Comparison of ENCODE assay signal across 8 cellular contexts in genomic region chr13:66660013-66660804, GRCh38.
A peak's percentile ranks its signal among the peaks of the same experiment; 100 is the strongest.
DNase-seq lines count a peak whose midpoint lies in the region; ATAC-seq and TF ChIP-seq lines count a peak whose summit lies in the region.

No MANE protein-coding gene starts in this region.

- H3K9me2 ChIP-seq in hepatocyte (replicated peaks; ENCODE audit: insufficient read depth), result no peaks in the 10 kb centered on the region

- no peak overlapping the region for H3K4me3 ChIP-seq in hepatocyte
- no peak overlapping the region for H3K4me3 ChIP-seq in mucosa of descending colon

- peak; percentile 72 for ATAC-seq in GM18499 (IDR thresholded peaks at IDR 0.05; ENCODE audit: insufficient read depth, unreplicated experiment)
- ATAC-seq in GM21825 (IDR thresholded peaks at IDR 0.05; ENCODE audit: unreplicated experiment), result peak; percentile 81
- no peak for ATAC-seq in mucosa of descending colon

- H3K4me1 ChIP-seq in hepatocyte (ENCODE audit: insufficient read depth) (no peaks in the 10 kb centered on the region), mucosa of descending colon (ENCODE audit: low read depth) (no peaks in the 10 kb centered on the region)

- peak; percentile 80 for DNase-seq in NCI-H226
- DNase-seq in hepatocyte (ENCODE audit: low spot score), result peak; percentile 4
- no peak for DNase-seq in SKM-1 treated with dmso at 0.1 percent for 144 hours (lab: John Stamatoyannopoulos, UW; ENCODE audit: unreplicated experiment)
- no peak for DNase-seq in mucosa of descending colon
- no peak for DNase-seq in NK-92 (lab: John Stamatoyannopoulos, UW; ENCODE audit: unreplicated experiment)
- DNase-seq in pons (ENCODE audit: low spot score), result no peak

- H3K36me3 ChIP-seq in hepatocyte (replicated peaks; ENCODE audit: insufficient read depth, low read depth) (no peaks in the 10 kb centered on the region), mucosa of descending colon (ENCODE audit: low read depth) (no peaks in the 10 kb centered on the region)

- H2AFZ ChIP-seq in hepatocyte, result no peak overlapping the region

- no peak overlapping the region for H3K4me2 ChIP-seq in hepatocyte

- intact Hi-C loops in mucosa of descending colon (cut with DNase I, micrococcal nuclease), result no loop called here

- H3K27ac ChIP-seq in hepatocyte, result no peak overlapping the region

- H4K20me1 ChIP-seq in hepatocyte (ENCODE audit: insufficient read depth, poor library complexity, severe bottlenecking), result no peaks in the 10 kb centered on the region

- H3K27me3 ChIP-seq in hepatocyte, result no peaks in the 10 kb centered on the region

- H3K79me2 ChIP-seq in hepatocyte, result no peaks in the 10 kb centered on the region

- TF ChIP-seq CTCF in hepatocyte (IDR thresholded peaks at IDR 0.05; ENCODE audit: poor library complexity) (no peak), mucosa of descending colon (IDR thresholded peaks at IDR 0.05) (no peak)

- H3K9me3 ChIP-seq in hepatocyte (ENCODE audit: low read depth) (no peaks in the 10 kb centered on the region), mucosa of descending colon (no peaks in the 10 kb centered on the region)

- 69% methylated on average over 4 of the region's 4 CpGs for WGBS in hepatocyte (ENCODE audit: low lambda C conversion rate, missing lambda C conversion rate)

Comparison
In these comparisons a context has a peak if more than half of its experiments do, and no peak if none do; other contexts are left out.
1. DNase-seq: peak in NCI-H226 (single experiment) and hepatocyte (single experiment); none in SKM-1 treated with dmso at 0.1 percent for 144 hours (single experiment), mucosa of descending colon (0 of 3), NK-92 (single experiment) and pons (single experiment).